In the genomic region with DNA sequence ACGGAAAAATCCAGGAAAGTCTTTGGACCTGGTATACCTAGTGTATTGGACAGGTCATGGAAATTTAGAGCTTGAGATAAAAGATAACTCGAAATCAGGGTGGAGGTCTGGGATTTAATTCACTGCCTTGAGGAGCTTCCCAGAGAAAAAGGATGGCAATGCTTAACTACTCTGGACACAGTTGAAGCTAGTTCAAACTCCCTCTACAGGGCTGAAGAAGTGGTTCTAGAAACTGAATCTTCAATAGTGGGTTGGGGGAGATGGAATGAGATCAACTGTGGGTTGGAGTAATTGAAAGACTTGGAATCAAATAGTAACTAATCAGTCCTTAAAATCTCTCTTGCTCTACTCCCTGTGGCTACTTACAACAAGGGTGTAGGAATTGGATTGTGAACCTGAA, we compare ENCODE assay signal across 21 cellular contexts.
"Had no signal": no experiment of that assay in that cellular context is flagged by ENCODE, and none has a peak within 500 bp of the region (broad histone marks: within the 10 kb centered on the region; RNA-seq: fewer than 3 reads in every experiment).

No MANE protein-coding gene starts in this region.

- H3K36me3 ChIP-seq: MG63, SJSA1 had no signal

- DNase-seq: Karpas-422, KG1, MG63, NCI-H1092 treated with DMSO at 0.1 percent for 48 hours, NCI-H1436, NCI-H187, NCI-H2029, NCI-H2081 treated with DMSO at 0.1 percent for 48 hours, NCI-H2171, NCI-H226, NCI-H446, NCI-H510A, NCI-H524 treated with DMSO at 0.1 percent for 48 hours, NCI-H69, NCI-H774, Right ventricle myocardium superior, RPMI8226, SIG-M5, SK-N-SH had no signal

- H3K9me2 ChIP-seq: SK-N-SH had no signal

- H3K9me3 ChIP-seq: MG63, SJSA1, SK-N-SH had no signal

- H3K9ac ChIP-seq: SK-N-SH had no signal

- FAIRE-seq: RCC 7860 had no signal

- H3K27me3 ChIP-seq: MG63, SJSA1 had no signal

- H3K4me3 ChIP-seq: MG63, SJSA1 had no signal

- H3K27ac ChIP-seq: SJSA1 had no signal

- H3K4me2 ChIP-seq: SK-N-SH had no signal
